ENCODE assay signal across 8 cellular contexts in genomic region chr12:88111074-88111652, GRCh38. TPM values are rescaled to one million over a fixed set of nuclear protein-coding genes. Genes with fewer than 3 reads are reported as not detected.
DNase-seq lines count a peak whose midpoint lies in the region; ATAC-seq and FAIRE-seq lines count a peak whose summit lies in the region.

No MANE protein-coding gene starts in this region.

- H3K4me1 ChIP-seq in adipocyte (ENCODE audit: control insufficient read depth, insufficient read depth, low read length) = no peaks in the 10 kb centered on the region

- peak overlapping the region; percentile 82 for H3K9ac ChIP-seq in adipocyte (ENCODE audit: low read length)

- H3K9me3 ChIP-seq in adipocyte (ENCODE audit: control insufficient read depth, low read length) = no peaks in the 10 kb centered on the region

- FAIRE-seq in islet of Langerhans (lab: Jason Lieb, UNC) = peak; percentile 99

- DNase-seq in NCI-H510A treated with DMSO at 0.1 percent for 48 hours (lab: John Stamatoyannopoulos, UW) = peak; percentile 42
- DNase-seq in NCI-H510A (lab: John Stamatoyannopoulos, UW) = no peak
- peak; percentile 58 for DNase-seq in M059J (ENCODE audit: low read depth)
- peak; percentile 65 for DNase-seq in adipocyte (ENCODE audit: low read depth)
- DNase-seq in GM19240 (ENCODE audit: insufficient read length, low spot score) = no peak

- H3K27me3 ChIP-seq in adipocyte (replicated peaks; ENCODE audit: control insufficient read depth, insufficient read depth, low read length) = no peaks in the 10 kb centered on the region

- no peak for ATAC-seq in GM18873 (IDR thresholded peaks at IDR 0.05; ENCODE audit: low FRiP score, unreplicated experiment)
- no peak for ATAC-seq in GM19467 (IDR thresholded peaks at IDR 0.05; ENCODE audit: unreplicated experiment)

- H3K36me3 ChIP-seq in adipocyte (ENCODE audit: control insufficient read depth, insufficient read depth, low read length, severe bottlenecking) = peaks cover 45% of the 10 kb centered on the region

- peak overlapping the region; percentile 70 for H3K4me3 ChIP-seq in adipocyte (ENCODE audit: low read length)

RNA-seq across cellular contexts. Expression of gene CEP290, which starts 30.7 kb away (rescaled TPM):
- total RNA-seq in M059J (2014; rRNA removed; shearing (Covaris generic)) = 8.8 and 26.8 TPM in 2 replicates

RNA-seq across cellular contexts. Expression of gene TMTC3, which starts 30.9 kb away (rescaled TPM):
- 20.6 and 21.6 TPM in 2 replicates for total RNA-seq in M059J (2014; rRNA removed; shearing (Covaris generic))

Comparison
In these comparisons a context has a peak if more than half of its experiments do, and no peak if none do; other contexts are left out.
1. DNase-seq: peak in NCI-H510A treated with DMSO at 0.1 percent for 48 hours (single experiment), M059J (single experiment) and adipocyte (single experiment); none in NCI-H510A (single experiment) and GM19240 (single experiment).